In genomic region chr16:35651841-35652240, GRCh38 we compare ENCODE assay signal across 35 cellular contexts.
"Had no signal": no experiment of that assay in that cellular context is flagged by ENCODE, and none has a peak within 500 bp of the region (broad histone marks: within the 10 kb centered on the region; RNA-seq: fewer than 3 reads in every experiment).

No MANE protein-coding gene starts in this region.

- H3K4me3 ChIP-seq: MG63 had no signal

- H3K9me3 ChIP-seq: MG63 had no signal

- H3K27me3 ChIP-seq: MG63 had no signal

- DNase-seq: Karpas-422, Kasumi-1, MG63, MM.1S, MV-4-11, NCI-H1048, NCI-H1092, NCI-H1092 treated with DMSO at 0.1 percent for 48 hours, NCI-H1105, NCI-H1105 treated with DMSO at 0.1 percent for 48 hours, NCI-H1417, NCI-H1417 treated with DMSO at 0.1 percent for 48 hours, NCI-H1436, NCI-H1436 treated with DMSO at 0.1 percent for 48 hours, NCI-H146, NCI-H1694, NCI-H1694 treated with DMSO at 0.1 percent for 48 hours, NCI-H187, NCI-H187 treated with DMSO at 0.1 percent for 48 hours, NCI-H1930, NCI-H2029, NCI-H2029 treated with DMSO at 0.1 percent for 48 hours, NCI-H2081, NCI-H2081 treated with DMSO at 0.1 percent for 48 hours, NCI-H2107, NCI-H2171, NCI-H2171 treated with DMSO at 0.1 percent for 48 hours, NCI-H2227 treated with DMSO at 0.1 percent for 48 hours, NCI-H226, NCI-H345, NCI-H446, NCI-H446 treated with DMSO at 0.1 percent for 48 hours, NCI-H510A, NCI-H510A treated with DMSO at 0.1 percent for 48 hours, NCI-H524 had no signal

- H3K36me3 ChIP-seq: MG63 had no signal
